Comparison of ENCODE assay signal across 16 cellular contexts in genomic region chr15:63999177-63999576, GRCh38. TPM values are rescaled to one million over a fixed set of nuclear protein-coding genes. Genes with fewer than 3 reads are reported as not detected.
A peak's percentile ranks its signal among the peaks of the same experiment; 100 is the strongest.
DNase-seq lines count a peak whose midpoint lies in the region; ATAC-seq and TF ChIP-seq lines count a peak whose summit lies in the region.
"Had no signal": no experiment of that assay in that cellular context is flagged by ENCODE, and none has a peak within 500 bp of the region (broad histone marks: within the 10 kb centered on the region; RNA-seq: fewer than 3 reads in every experiment).

No MANE protein-coding gene starts in this region.

- H2AFZ ChIP-seq in GM23248: no peak overlapping the region

- DNase-seq in GM23248 (peak; percentile 45), SKM-1 (lab: John Stamatoyannopoulos, UW; ENCODE audit: unreplicated experiment) (peak; percentile 17), right atrium auricular region (ENCODE audit: low spot score) (no peak), OCI-M2 (lab: John Stamatoyannopoulos, UW; ENCODE audit: unreplicated experiment) (no peak), NCI-H1048 (lab: John Stamatoyannopoulos, UW) (no peak)
- DNase-seq in stimulated activated CD4-positive, alpha-beta T cell treated with anti-CD3 and anti-CD28 coated beads, Interleukin-4, amount 100 ng/mL, for 4 hours: no peak
- DNase-seq: activated CD8-positive, alpha-beta memory T cell treated with anti-CD3 and anti-CD28 coated beads, Interleukin-2, amount 50 U/mL, for 48 hours; HFFc6; NCI-H1436 treated with DMSO at 0.1 percent for 48 hours; NCI-H526 treated with DMSO at 0.1 percent for 48 hours; SIG-M5 had no signal

- no peaks in the 10 kb centered on the region for H3K9me2 ChIP-seq in GM23248 (ENCODE audit: insufficient read depth)

- H3K4me1 ChIP-seq in GM23248 (ENCODE audit: insufficient read depth) (peaks cover 36% of the 10 kb centered on the region), right atrium auricular region (peaks cover 4 to 52% of the 10 kb centered on the region in 2 donors), skeletal muscle tissue (ENCODE audit: control insufficient read depth in 3 of 3, insufficient read depth in 3 of 3, low read length in 3 of 3) (peaks cover 29 to 66% (median 60%) of the 10 kb centered on the region in 3 donors)

- no peak for ATAC-seq in HG03354 (IDR thresholded peaks at IDR 0.05; ENCODE audit: poor library complexity, severe bottlenecking, unreplicated experiment)
- ATAC-seq: WTC11 had no signal

- peak overlapping the region; percentile 31 for H3K4me2 ChIP-seq in GM23248 (ENCODE audit: unreplicated experiment)

- 13 to 22% methylated on average over 3 of the region's 3 CpGs for WGBS in GM23248 (ENCODE audit: low coverage in 1 of 2, low lambda C conversion rate in 2 of 2, missing lambda C conversion rate in 2 of 2), 2 experiments

- no peaks in the 10 kb centered on the region for H3K36me3 ChIP-seq in GM23248 (ENCODE audit: low read depth)
- H3K36me3 ChIP-seq in right atrium auricular region: no peaks in the 10 kb centered on the region
- peaks cover 0 to 2% (median 0%) of the 10 kb centered on the region in 3 donors for H3K36me3 ChIP-seq in skeletal muscle tissue (ENCODE audit: control insufficient read depth in 3 of 3, insufficient read depth in 3 of 3, low read length in 3 of 3)
- H3K36me3 ChIP-seq: suprapubic skin had no signal

- no peaks in the 10 kb centered on the region for H4K20me1 ChIP-seq in GM23248 (ENCODE audit: insufficient read depth)

- H3F3A ChIP-seq in GM23248 (ENCODE audit: insufficient read depth): peaks cover 14% of the 10 kb centered on the region

- no peaks in the 10 kb centered on the region for H3K79me2 ChIP-seq in GM23248 (ENCODE audit: insufficient read depth)

- H3K9me3 ChIP-seq in GM23248 (ENCODE audit: low read depth) (no peaks in the 10 kb centered on the region), right atrium auricular region (no peaks in the 10 kb centered on the region), skeletal muscle tissue (ENCODE audit: control insufficient read depth in 3 of 3, low read length in 3 of 3) (no peaks in the 10 kb centered on the region)
- H3K9me3 ChIP-seq: suprapubic skin had no signal

- in situ Hi-C loops in GM23248 (cut with MboI): no loop called here

- H3K27me3 ChIP-seq in GM23248 (replicated peaks; ENCODE audit: insufficient read depth) (no peaks in the 10 kb centered on the region), right atrium auricular region (no peaks in the 10 kb centered on the region), skeletal muscle tissue (ENCODE audit: control insufficient read depth in 3 of 3, insufficient read depth in 3 of 3, low read length in 3 of 3) (no peaks in the 10 kb centered on the region)
- H3K27me3 ChIP-seq: suprapubic skin had no signal

- H3K27ac ChIP-seq in GM23248: no peak overlapping the region
- H3K27ac ChIP-seq in right atrium auricular region: peak overlapping the region; percentile 80 to 87
- H3K27ac ChIP-seq in skeletal muscle tissue (ENCODE audit: low read depth, low read length): peak overlapping the region; percentile 19
- H3K27ac ChIP-seq: suprapubic skin had no signal

- no peak overlapping the region for H3K4me3 ChIP-seq in GM23248
- H3K4me3 ChIP-seq in right atrium auricular region: no peak overlapping the region
- H3K4me3 ChIP-seq in skeletal muscle tissue (ENCODE audit: low read length in 3 of 3): no peak overlapping the region
- H3K4me3 ChIP-seq: skin epidermis, suprapubic skin had no signal

- TF ChIP-seq CTCF in right atrium auricular region (IDR thresholded peaks at IDR 0.05): no peak

- H3K9ac ChIP-seq in GM23248 (no peak overlapping the region), skeletal muscle tissue (ENCODE audit: low read depth in 1 of 3, low read length in 3 of 3) (no peak overlapping the region)

RNA-seq across cellular contexts. Expression of gene DAPK2, which starts 47.1 kb away (rescaled TPM):
- 2.1 and 7.5 TPM in 2 replicates for total RNA-seq in GM23248 (2014; rRNA removed; shearing (Covaris generic))
- polyA plus RNA-seq in GM23248 (2016; fragmentation: Nextera tagmentation; extraction: Ambion mirVana): 5.2 and 5.8 TPM in 2 replicates
- total RNA-seq in right atrium auricular region: 10 to 100 TPM; 28.8 to 57.6 TPM
- total RNA-seq in skeletal muscle tissue: 2.6 TPM

Comparison
In these comparisons a context has a peak if more than half of its experiments do, and no peak if none do; other contexts are left out.
1. DNase-seq: peak in GM23248 (single experiment) and SKM-1 (single experiment); none in right atrium auricular region (single experiment), OCI-M2 (single experiment), stimulated activated CD4-positive, alpha-beta T cell treated with anti-CD3 and anti-CD28 coated beads, Interleukin-4, amount 100 ng/mL, for 4 hours (0 of 2) and NCI-H1048 (single experiment).